ENCODE assay signal across 26 cellular contexts in genomic region chr4:45078201-45078600, GRCh38.
"Had no signal": no experiment of that assay in that cellular context is flagged by ENCODE, and none has a peak within 500 bp of the region (broad histone marks: within the 10 kb centered on the region; RNA-seq: fewer than 3 reads in every experiment).

No MANE protein-coding gene starts in this region.

- H3K36me3 ChIP-seq: WERI-Rb-1 had no signal

- H3K4me2 ChIP-seq: PC-9 had no signal

- H3K27ac ChIP-seq: body of pancreas, PC-9, RWPE1, WERI-Rb-1 had no signal

- H2AFZ ChIP-seq: PC-9 had no signal

- DNase-seq: activated CD4-positive, alpha-beta T cell treated with anti-CD3 and anti-CD28 coated beads, Interleukin-2, amount 10 ng/mL, durations not matched to agents 24 days and 14 days; activated CD4-positive, alpha-beta T cell treated with anti-CD3 and anti-CD28 coated beads, Interleukin-2, amount 50 U/mL, for 4 hours; activated CD4-positive, CD25-positive, alpha-beta regulatory T cell; activated CD8-positive, alpha-beta T cell treated with anti-CD3 and anti-CD28 coated beads, Interleukin-2, amount 10 ng/mL, durations not matched to agents 7 days and 5 days; activated gamma-delta T cell; activated naive CD4-positive, alpha-beta T cell treated with Interleukin-2 at 50 U/mL for 16 hours; activated naive CD8-positive, alpha-beta T cell treated with anti-CD3 and anti-CD28 coated beads, Interleukin-2, amount 10 ng/mL, durations not matched to agents 7 days and 5 days; activated T-cell treated with anti-CD3 and anti-CD28 coated beads, Interleukin-2, amount 50 U/mL, for 24 hours; body of pancreas; caudate nucleus; Karpas-422; KBM-7; NCI-H1105; NCI-H1436; NCI-H1694; NCI-H1930; NCI-H2081 treated with DMSO at 0.1 percent for 48 hours; NCI-H2227 treated with DMSO at 0.1 percent for 48 hours; NCI-H524 treated with DMSO at 0.1 percent for 48 hours; SIG-M5; T-cell; T-helper 2 cell; T-helper 9 cell; WERI-Rb-1 had no signal

- H3K4me1 ChIP-seq: body of pancreas had no signal

- H3K27me3 ChIP-seq: body of pancreas had no signal

- H3K9me3 ChIP-seq: body of pancreas had no signal

- H3K4me3 ChIP-seq: body of pancreas, PC-9 had no signal
